Comparison of ENCODE assay signal across 11 cellular contexts in the genomic region with DNA sequence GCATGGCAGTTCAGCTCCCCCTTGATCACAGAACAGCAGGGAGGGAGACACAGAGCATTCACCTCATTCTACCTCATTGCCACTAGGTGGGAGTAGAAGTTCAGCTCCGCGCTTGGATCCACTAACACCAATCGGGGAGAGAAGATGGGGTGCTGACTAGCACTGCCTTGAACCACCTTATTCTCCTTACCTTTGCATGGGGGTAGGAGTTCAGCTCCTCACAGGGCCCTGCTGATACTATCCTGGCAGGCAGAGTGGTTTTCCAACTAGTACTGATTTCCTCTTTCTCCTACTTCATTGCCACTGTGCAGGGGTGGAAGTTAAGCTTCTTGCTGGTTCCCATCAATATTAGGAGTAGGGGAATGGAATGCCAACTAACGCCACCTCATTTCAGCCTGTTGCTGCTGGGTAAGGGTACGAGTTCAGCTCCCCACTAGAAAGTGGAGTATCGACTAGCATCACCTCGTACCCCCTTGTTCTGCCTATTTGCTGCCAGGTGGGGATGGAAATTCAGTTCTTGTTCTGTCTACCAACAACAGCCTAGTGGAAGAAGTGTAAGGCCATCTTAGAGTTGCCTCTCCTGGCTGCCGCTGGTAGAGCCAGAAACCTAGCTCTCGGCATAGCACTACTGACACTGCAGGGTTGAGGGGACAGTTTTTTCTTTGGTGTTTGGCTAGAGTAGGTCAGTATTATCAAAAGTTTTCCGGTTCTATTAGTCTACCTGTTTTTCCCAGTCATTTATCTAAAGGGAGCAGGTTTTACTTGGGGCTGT.
A peak's percentile ranks its signal among the peaks of the same experiment; 100 is the strongest.
DNase-seq lines count a peak whose midpoint lies in the region; ATAC-seq, FAIRE-seq and TF ChIP-seq lines count a peak whose summit lies in the region.
"Had no signal": no experiment of that assay in that cellular context is flagged by ENCODE, and none has a peak within 500 bp of the region (broad histone marks: within the 10 kb centered on the region; RNA-seq: fewer than 3 reads in every experiment).

No MANE protein-coding gene starts in this region.

- no peaks in the 10 kb centered on the region for H3K9me3 Mint-ChIP-seq in brain
- H3K9me3 Mint-ChIP-seq: dendritic cell treated with granulocyte-macrophage colony-stimulating factor and Interleukin-4, amounts not matched to agents 40 ng/mL and 50 ng/mL, for 4 days had no signal

- no peaks in the 10 kb centered on the region for H3K27me3 Mint-ChIP-seq in brain
- H3K27me3 Mint-ChIP-seq: dendritic cell treated with granulocyte-macrophage colony-stimulating factor and Interleukin-4, amounts not matched to agents 40 ng/mL and 50 ng/mL, for 4 days had no signal

- DNase-seq in DMS 273 (lab: John Stamatoyannopoulos, UW; ENCODE audit: unreplicated experiment) (peak; percentile 59), DMS 273 treated with DMSO at 0.1 percent for 48 hours (lab: John Stamatoyannopoulos, UW) (no peak), NCI-H748 (lab: John Stamatoyannopoulos, UW; ENCODE audit: unreplicated experiment) (peak; percentile 41)

- H3K4me1 Mint-ChIP-seq in brain: peaks cover 5% of the 10 kb centered on the region

- H3K27ac ChIP-seq in temporal lobe (ENCODE audit: low read depth, low read length): peak overlapping the region; percentile 88
- H3K27ac ChIP-seq: uterus had no signal

- peak; percentile 83 for ATAC-seq in GM19438 (IDR thresholded peaks at IDR 0.05; ENCODE audit: low read depth, unreplicated experiment)
- peak; percentile 91 for ATAC-seq in HG03354 (IDR thresholded peaks at IDR 0.05; ENCODE audit: poor library complexity, severe bottlenecking, unreplicated experiment)

- peak; percentile 87 to 94 for TF ChIP-seq CTCF in brain (conservative IDR thresholded peaks at IDR 0.05)

- peak overlapping the region in 3 of 5 experiments; percentile 23 to 55 (median 40) for H3K27ac Mint-ChIP-seq in brain
- H3K27ac Mint-ChIP-seq: dendritic cell treated with granulocyte-macrophage colony-stimulating factor and Interleukin-4, amounts not matched to agents 40 ng/mL and 50 ng/mL, for 4 days had no signal

- H3K36me3 Mint-ChIP-seq in brain: no peaks in the 10 kb centered on the region

- FAIRE-seq in islet of Langerhans (lab: Jason Lieb, UNC): peak; percentile 86
- FAIRE-seq: A204.1 had no signal

- H3K4me3 Mint-ChIP-seq in brain: no peak overlapping the region
- H3K4me3 Mint-ChIP-seq: dendritic cell treated with granulocyte-macrophage colony-stimulating factor and Interleukin-4, amounts not matched to agents 40 ng/mL and 50 ng/mL, for 4 days had no signal
